1 cellular context compared by ENCODE assay signal in genomic region chrX:140509468-140510305, GRCh38.
TF ChIP-seq lines count a peak whose summit lies in the region.

No MANE protein-coding gene starts in this region.

TF ChIP-seq in GM23338, 12 proteins besides CTCF, POLR2A, EP300 and RAD21 (continued from another document):
- TF ChIP-seq ZNF462 (CRISPR knock-in tag; IDR thresholded peaks at IDR 0.05) (no peak), STAT1 (IDR thresholded peaks at IDR 0.05; ENCODE audit: unreplicated experiment) (no peak), ETS1 (IDR thresholded peaks at IDR 0.05) (no peak), JUNB (IDR thresholded peaks at IDR 0.05; ENCODE audit: unreplicated experiment) (no peak), EZH2 (IDR thresholded peaks at IDR 0.05; ENCODE audit: low read depth, unreplicated experiment) (no peak), NANOG (IDR thresholded peaks at IDR 0.05; ENCODE audit: borderline replicate concordance) (no peak), POLR2AphosphoS5 (IDR thresholded peaks at IDR 0.05; ENCODE audit: low read depth) (no peak)
